10 cellular contexts compared by ENCODE assay signal in genomic region chr2:234493117-234493516, GRCh38. TPM values are rescaled to one million over a fixed set of nuclear protein-coding genes. Genes with fewer than 3 reads are reported as not detected.
DNase-seq lines count a peak whose midpoint lies in the region; ATAC-seq, FAIRE-seq and TF ChIP-seq lines count a peak whose summit lies in the region.
"Had no signal": no experiment of that assay in that cellular context is flagged by ENCODE, and none has a peak within 500 bp of the region (broad histone marks: within the 10 kb centered on the region; RNA-seq: fewer than 3 reads in every experiment).

No MANE protein-coding gene starts in this region.

- TF ChIP-seq POLR2A in right lobe of liver (IDR thresholded peaks at IDR 0.05) (no peak), HepG2 (IDR thresholded peaks at IDR 0.05; ENCODE audit: insufficient read depth in 1 of 2, low read depth in 2 of 2, low read length in 2 of 2) (no peak), vagina (IDR thresholded peaks at IDR 0.05) (no peak)

- H3K27me3 ChIP-seq in right lobe of liver: no peaks in the 10 kb centered on the region
- H3K27me3 ChIP-seq in HepG2 (ENCODE audit: control insufficient read depth in 1 of 2, insufficient read depth in 2 of 2, low read length in 2 of 2): peaks cover 12 to 30% of the 10 kb centered on the region in 2 experiments
- H3K27me3 ChIP-seq in vagina: no peaks in the 10 kb centered on the region

- no peak overlapping the region for H3K9ac ChIP-seq in HepG2 (ENCODE audit: insufficient read depth, low read depth, low read length)

- BruUV-seq in HepG2 (replicated peaks; lab: Mats Ljungman, UMichigan): no TSS peak

- in situ Hi-C loops in HepG2 (cut with HindIII; ENCODE audit: extremely low pct_ligation_motif_present, low pct_unique_long_range_greater_than_20kb): no loop called here
- in situ Hi-C loops in astrocyte of the spinal cord (cut with HindIII; ENCODE audit: low sequenced_read_pairs): no loop called here

- 78% methylated on average over 3 of the region's 4 CpGs for WGBS in right lobe of liver (ENCODE audit: insufficient coverage, low coverage, low lambda C conversion rate, missing lambda C conversion rate)
- WGBS in HepG2 (ENCODE audit: low lambda C conversion rate): 51% methylated on average over 4 of the region's 4 CpGs

- H3K27ac ChIP-seq in right lobe of liver: peak overlapping the region in 2 of 3 donors; percentile 5 to 30
- H3K27ac ChIP-seq in HepG2 (ENCODE audit: extremely low read length, insufficient read depth, low read length): no peak overlapping the region
- peak overlapping the region; percentile 14 for H3K27ac ChIP-seq in vagina

- CTCF ChIA-PET in HepG2 (lab: Yijun Ruan, JAX; ENCODE audit: low intra/inter-chr PET ratio, low total read pairs): no interaction called here

- no peak for TF ChIP-seq EP300 in HepG2 (IDR thresholded peaks at IDR 0.05; ENCODE audit: low read depth in 2 of 2, low read length in 2 of 2)
- TF ChIP-seq EP300 in HepG2 (CRISPR knock-in tag; IDR thresholded peaks at IDR 0.05; ENCODE audit: borderline replicate concordance): no peak

- H3K4me1 ChIP-seq in right lobe of liver (peaks cover 0 to 12% (median under 1%) of the 10 kb centered on the region in 4 donors), HepG2 (ENCODE audit: insufficient read depth, low read length) (peaks cover 7% of the 10 kb centered on the region), vagina (peaks cover 34% of the 10 kb centered on the region)

- H3K4me3 ChIP-seq in right lobe of liver (peak overlapping the region in 1 of 3 donors; percentile 12), HepG2 (replicated peaks in 1 of 3; ENCODE audit: insufficient read depth in 1 of 3, low read depth in 2 of 3, low read length in 3 of 3) (no peak overlapping the region), astrocyte of the spinal cord (ENCODE audit: low read depth, low read length) (peak overlapping the region; percentile 81), vagina (peak overlapping the region; percentile 11 to 76)
- H3K4me3 ChIP-seq: lung had no signal

- no peak for TF ChIP-seq RAD21 in HepG2 (CRISPR knock-in tag; IDR thresholded peaks at IDR 0.05)

- H3K4me3 Mint-ChIP-seq in mesothelial cell of epicardium: peak overlapping the region; percentile 87

- no peak for TF ChIP-seq CTCF in right lobe of liver (IDR thresholded peaks at IDR 0.05)
- TF ChIP-seq CTCF in HepG2 (CRISPR knock-in tag; IDR thresholded peaks at IDR 0.05): no peak
- no peak for TF ChIP-seq CTCF in astrocyte of the spinal cord (IDR thresholded peaks at IDR 0.05; ENCODE audit: low read depth, low read length)
- no peak for TF ChIP-seq CTCF in mesothelial cell of epicardium (IDR thresholded peaks at IDR 0.05; ENCODE audit: unreplicated experiment)
- no peak for TF ChIP-seq CTCF in vagina (IDR thresholded peaks at IDR 0.05)

- H3K36me3 ChIP-seq in right lobe of liver (no peaks in the 10 kb centered on the region), HepG2 (replicated peaks in 1 of 2; ENCODE audit: control insufficient read depth in 1 of 2, insufficient read depth in 2 of 2, low read length in 2 of 2) (no peaks in the 10 kb centered on the region), vagina (no peaks in the 10 kb centered on the region)

- DNase-seq in right lobe of liver: no peak
- DNase-seq in HepG2 (ENCODE audit: low spot score): no peak
- DNase-seq in astrocyte of the spinal cord (ENCODE audit: low read depth, low spot score): no peak
- no peak for DNase-seq in mesothelial cell of epicardium (ENCODE audit: low spot score in 2 of 2, unreplicated experiment in 2 of 2)
- DNase-seq in vagina (ENCODE audit: extremely low spot score in 2 of 2): no peak
- DNase-seq in RKO (ENCODE audit: low spot score): no peak
- DNase-seq in hippocampal formation (lab: John Stamatoyannopoulos, UW): no peak
- DNase-seq in AG08395 (ENCODE audit: low spot score): no peak
- DNase-seq: NCI-H1092 had no signal

- no peaks in the 10 kb centered on the region for H3K79me2 ChIP-seq in HepG2 (ENCODE audit: insufficient read depth, low read length)

- peaks cover 4% of the 10 kb centered on the region for H3K27me3 Mint-ChIP-seq in mesothelial cell of epicardium (ENCODE audit: low read depth)

- H2AFZ ChIP-seq in HepG2 (ENCODE audit: low read length): no peak overlapping the region

- FAIRE-seq in HepG2 (lab: Jason Lieb, UNC): no peak

- POLR2A ChIA-PET in HepG2 (lab: Yijun Ruan, JAX): no interaction called here

- no peak overlapping the region for H3K4me2 ChIP-seq in HepG2 (ENCODE audit: low read depth, low read length)

- intact Hi-C loops in right lobe of liver (cut with DNase I): no loop called here
- intact Hi-C loops in HepG2 (cut with micrococcal nuclease; ENCODE audit: unreplicated experiment): no loop called here
- intact Hi-C loops in vagina (cut with DNase I): loop anchor here (10.0 kb wide), 1 partner anchor 208 kb away; no protein-coding TSS in a partner anchor

- no peaks in the 10 kb centered on the region for H3K9me3 Mint-ChIP-seq in mesothelial cell of epicardium

- H4K20me1 ChIP-seq in HepG2 (ENCODE audit: insufficient read depth, low read length): peaks cover 5% of the 10 kb centered on the region; the same call in 1 of the 2 replicates

- ATAC-seq in right lobe of liver: no peak
- ATAC-seq in HepG2: no peak

- H3K27ac Mint-ChIP-seq in mesothelial cell of epicardium: peak overlapping the region; percentile 82

- peaks cover 34% of the 10 kb centered on the region for H3K4me1 Mint-ChIP-seq in mesothelial cell of epicardium

- no peaks in the 10 kb centered on the region for H3K36me3 Mint-ChIP-seq in mesothelial cell of epicardium

- H3K9me3 ChIP-seq in right lobe of liver: no peaks in the 10 kb centered on the region
- no peaks in the 10 kb centered on the region for H3K9me3 ChIP-seq in HepG2 (ENCODE audit: low read length)
- no peaks in the 10 kb centered on the region for H3K9me3 ChIP-seq in vagina

TF ChIP-seq in HepG2, 621 proteins besides CTCF, POLR2A, EP300 and RAD21:
- TF ChIP-seq ARHGAP35 (CRISPR knock-in tag; IDR thresholded peaks at IDR 0.05; ENCODE audit: borderline replicate concordance) (no peak), HOXD1 (CRISPR knock-in tag; IDR thresholded peaks at IDR 0.05) (no peak), ONECUT2 (CRISPR knock-in tag; IDR thresholded peaks at IDR 0.05) (no peak), ETV5 (CRISPR knock-in tag; IDR thresholded peaks at IDR 0.05; ENCODE audit: borderline replicate concordance) (no peak)

RNA-seq across cellular contexts. Expression of gene ARL4C, which starts 3.8 kb away (rescaled TPM):
- total RNA-seq in right lobe of liver (1 to 10 TPM; 1.4 to 9.4 (median 2.5) TPM), HepG2 (2016; rRNA removed; fragmentation: Illumina TruSeq; extraction: Trizol) (0.15 and 0.21 TPM in 2 replicates), mesothelial cell of epicardium (18.4 to 21.4 TPM (median 20.7 TPM) in 3 replicates), vagina (17.4 TPM)
- not detected in 2 replicates for total RNA-seq in HepG2 (2016; cell fraction: cytosol; rRNA removed; fragmentation: Illumina TruSeq; extraction: Trizol; ENCODE audit: low read depth)
- total RNA-seq in HepG2 (2016; cell fraction: insoluble cytoplasmic fraction; rRNA removed; fragmentation: Illumina TruSeq; extraction: Trizol): 0.12 and 0.15 TPM in 2 replicates
- total RNA-seq in HepG2 (2016; cell fraction: membrane; rRNA removed; fragmentation: Illumina TruSeq; extraction: Trizol): 0.14 and 0.15 TPM in 2 replicates
- total RNA-seq in HepG2 (2016; cell fraction: nucleus; rRNA removed; fragmentation: Illumina TruSeq; extraction: Trizol): 0.16 and 0.25 TPM in 2 replicates
- 0.07 and 0.08 TPM in 2 replicates for polyA plus RNA-seq in HepG2 (2011; rRNA removed)
- 0.05 and 0.09 TPM in 2 replicates for polyA plus RNA-seq in HepG2 (2011; cell fraction: cytosol; rRNA removed)
- polyA plus RNA-seq in HepG2 (2011; cell fraction: nucleus; rRNA removed): 0.06 and 0.14 TPM in 2 replicates
- polyA plus RNA-seq in HepG2 (2012): 0.05 TPM in 1 of 2 replicates, not detected in the other
- 0.03 and 0.06 TPM in 2 replicates for polyA plus RNA-seq in HepG2 (2016; cell fraction: cytosol; fragmentation: Illumina TruSeq; extraction: Trizol; ENCODE audit: low read depth)
- polyA plus RNA-seq in HepG2 (2016; cell fraction: insoluble cytoplasmic fraction; fragmentation: Illumina TruSeq; extraction: Trizol; ENCODE audit: low read depth): 0.19 and 0.28 TPM in 2 replicates
- 0.09 and 0.15 TPM in 2 replicates for polyA plus RNA-seq in HepG2 (2016; cell fraction: membrane; fragmentation: Illumina TruSeq; extraction: Trizol; ENCODE audit: low read depth)
- 0.21 and 0.36 TPM in 2 replicates for polyA plus RNA-seq in HepG2 (2016; cell fraction: nucleus; fragmentation: Illumina TruSeq; extraction: Trizol; ENCODE audit: insufficient read depth, low read depth)
- polyA minus RNA-seq in HepG2 (2011; rRNA and poly(A)+ RNA removed; ENCODE audit: low replicate concordance): not detected in 2 replicates
- not detected in 2 replicates for polyA minus RNA-seq in HepG2 (2011; cell fraction: cytosol; rRNA and poly(A)+ RNA removed)
- not detected in 2 replicates for polyA minus RNA-seq in HepG2 (2011; cell fraction: nucleus; rRNA and poly(A)+ RNA removed)

Comparison
In these comparisons a context has a peak if more than half of its experiments do, and no peak if none do; other contexts are left out.
1. H3K4me3 ChIP-seq: peak in astrocyte of the spinal cord (single experiment) and vagina (2 of 2); none in HepG2 (0 of 3).